In genomic region chr4:79073471-79073870, GRCh38 we compare ENCODE assay signal across 11 cellular contexts.
"Had no signal": no experiment of that assay in that cellular context is flagged by ENCODE, and none has a peak within 500 bp of the region (broad histone marks: within the 10 kb centered on the region; RNA-seq: fewer than 3 reads in every experiment).

No MANE protein-coding gene starts in this region.

- H3K9ac ChIP-seq: GM23248 had no signal

- FAIRE-seq: H1, H54 had no signal

- ATAC-seq: GM23338, HCT116 had no signal

- DNase-seq: GM23248, GOT3, H7, H9, HCEC 1CT, HFFc6 had no signal

- H2AFZ ChIP-seq: GM23248, GM23338 had no signal

- H3K4me2 ChIP-seq: GM23338 had no signal

- H3K9me3 ChIP-seq: HAP-1 had no signal

- H3K27ac ChIP-seq: GM23248 had no signal

- H3K4me3 ChIP-seq: GM23248, GM23338, HAP-1 had no signal

- H3K4me1 ChIP-seq: HAP-1 had no signal

- H3K36me3 ChIP-seq: HAP-1 had no signal
